In genomic region chr16:67979955-67980678, GRCh38 we compare ENCODE assay signal across 2 cellular contexts.
TF ChIP-seq lines count a peak whose summit lies in the region.

Gene DPEP3, minus strand, starts transcription at chr16:67980499. Its CDS starts 119 bp downstream, at chr16:67980380.

TF ChIP-seq in GM23338, 12 proteins besides CTCF, POLR2A, EP300 and RAD21:
- TF ChIP-seq POLR2AphosphoS5 (IDR thresholded peaks at IDR 0.05; ENCODE audit: low read depth) (no peak), REST (IDR thresholded peaks at IDR 0.05; ENCODE audit: unreplicated experiment) (no peak), JUNB (IDR thresholded peaks at IDR 0.05; ENCODE audit: unreplicated experiment) (no peak), CREB1 (CRISPR knock-in tag; IDR thresholded peaks at IDR 0.05; ENCODE audit: low read depth) (peak; percentile 69)

TF ChIP-seq in endothelial cell of umbilical vein, 7 proteins besides CTCF, POLR2A, EP300 and RAD21:
- TF ChIP-seq FOS (IDR thresholded peaks at IDR 0.05; ENCODE audit: borderline replicate concordance, insufficient read depth, low read length) (no peak), POLR2AphosphoS5 (IDR thresholded peaks at IDR 0.05; ENCODE audit: insufficient read depth, low read depth, low read length) (no peak), MAX (IDR thresholded peaks at IDR 0.05; ENCODE audit: insufficient read depth, insufficient read length) (no peak), JUN (IDR thresholded peaks at IDR 0.05; ENCODE audit: borderline replicate concordance, insufficient read depth, insufficient read length, low read depth) (no peak), EZH2 (IDR thresholded peaks at IDR 0.05; ENCODE audit: borderline replicate concordance, low read depth, low read length, severe bottlenecking) (no peak), MYC (IDR thresholded peaks at IDR 0.05; ENCODE audit: low read depth, low read length) (no peak), GATA2 (IDR thresholded peaks at IDR 0.05; ENCODE audit: insufficient read depth, insufficient read length, low read depth, low read length) (no peak)
